ENCODE assay signal across 9 cellular contexts in the genomic region with DNA sequence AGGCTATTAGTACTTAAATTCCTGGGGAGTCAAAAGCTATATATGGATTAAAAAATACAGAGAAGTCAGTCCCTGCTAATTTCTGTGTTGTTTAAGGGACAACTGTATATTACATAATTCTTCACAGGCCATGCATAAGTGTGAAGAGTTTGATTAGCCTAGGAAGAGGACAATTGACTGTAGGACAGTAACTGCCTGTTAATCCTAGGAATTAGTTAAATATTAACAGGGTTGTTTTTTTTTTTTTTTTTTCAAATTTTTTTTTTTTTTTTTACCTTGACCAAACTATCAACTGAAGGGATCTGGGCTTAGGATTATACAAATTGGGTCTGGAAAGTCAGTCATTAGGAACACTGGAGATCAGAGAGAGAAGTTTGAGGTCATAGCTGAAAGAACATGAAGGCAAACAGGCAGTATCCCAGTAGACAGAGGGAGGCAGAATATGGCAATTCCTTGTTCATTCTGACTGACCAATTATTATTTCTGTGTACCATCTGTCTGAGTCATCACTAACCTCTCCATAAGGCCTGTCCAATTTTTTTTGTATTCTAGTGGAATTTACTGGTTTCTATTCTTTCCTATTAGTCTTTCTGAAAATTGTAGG.
"Had no signal": no experiment of that assay in that cellular context is flagged by ENCODE, and none has a peak within 500 bp of the region (broad histone marks: within the 10 kb centered on the region; RNA-seq: fewer than 3 reads in every experiment).

No MANE protein-coding gene starts in this region.

- H3K9ac ChIP-seq: GM23248, KMS-11 had no signal

- H3K27ac ChIP-seq: GM23248, HL-60, KMS-11 had no signal

- H3K4me2 ChIP-seq: KMS-11 had no signal

- H3K4me1 ChIP-seq: HAP-1 had no signal

- H3K36me3 ChIP-seq: HAP-1 had no signal

- DNase-seq: GM23248, GOT3, H7, Karpas-422, KBM-7 had no signal

- ATAC-seq: HCT116 had no signal

- H2AFZ ChIP-seq: GM23248 had no signal

- H3K9me3 ChIP-seq: HAP-1 had no signal

- H3K4me3 ChIP-seq: GM23248, HAP-1 had no signal
